In the genomic region with DNA sequence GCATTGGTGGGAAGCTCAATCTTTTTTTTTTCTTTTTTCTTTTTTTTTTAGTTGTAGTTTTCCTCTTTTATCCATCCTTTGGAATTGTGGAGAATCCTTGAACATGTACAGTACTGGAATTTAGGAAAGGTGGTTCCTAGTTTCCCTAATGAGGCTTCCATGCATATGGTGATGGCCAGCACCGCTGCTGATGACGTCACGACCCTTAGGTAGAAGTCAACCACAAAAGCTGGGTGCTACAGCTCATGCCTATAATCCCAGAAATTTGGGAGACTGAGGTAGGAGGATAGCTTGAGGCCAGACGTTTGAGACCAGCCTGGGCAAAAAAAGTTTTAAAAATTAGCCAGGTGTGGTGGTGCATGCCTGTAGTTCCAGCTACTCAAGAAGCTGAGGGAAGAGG, we compare ENCODE assay signal across 31 cellular contexts.
"Had no signal": no experiment of that assay in that cellular context is flagged by ENCODE, and none has a peak within 500 bp of the region (broad histone marks: within the 10 kb centered on the region; RNA-seq: fewer than 3 reads in every experiment).

No MANE protein-coding gene starts in this region.

- FAIRE-seq: urothelium cell line had no signal

- ATAC-seq: natural killer cell; psoas muscle; right cardiac atrium; sciatic nerve; stimulated activated memory B cell treated with anti-CD40 and anti-IgM and Interleukin-4, amounts not matched to agents 10 μg/mL and 1 μg/mL and 100 μg/mL, for 72 hours; stimulated activated naive CD8-positive, alpha-beta T cell treated with anti-CD3 and anti-CD28 coated beads, Interleukin-15, amount 100 ng/mL, for 72 hours; stimulated activated naive CD8-positive, alpha-beta T cell treated with anti-CD3 and anti-CD28 coated beads, Interleukin-15, Interleukin-2, amounts not matched to agents 100 U/mL and 50 U/mL, for 24 hours had no signal

- H3K27ac ChIP-seq: neural progenitor cell, ovary, parathyroid adenoma, psoas muscle, skin epidermis, spleen, suprapubic skin, testis, tibial artery, transverse colon, upper lobe of left lung, vagina had no signal

- H3K4me3 Mint-ChIP-seq: natural killer cell; nephron; neural progenitor cell; stimulated activated memory B cell treated with anti-CD40 and anti-IgM and Interleukin-4, amounts not matched to agents 10 μg/mL and 1 μg/mL and 100 μg/mL, for 72 hours; stimulated activated naive CD8-positive, alpha-beta T cell treated with anti-CD3 and anti-CD28 coated beads, Interleukin-15, amount 100 ng/mL, for 72 hours had no signal

- H3K27me3 Mint-ChIP-seq: progenitor cell of endocrine pancreas had no signal

- H3K4me2 ChIP-seq: neural progenitor cell, smooth muscle cell had no signal

- H3K36me3 ChIP-seq: neural progenitor cell, ovary, spleen, suprapubic skin, tibial artery, transverse colon, upper lobe of left lung, vagina had no signal

- H3K4me1 Mint-ChIP-seq: natural killer cell; nephron; neural progenitor cell; stimulated activated memory B cell treated with anti-CD40 and anti-IgM and Interleukin-4, amounts not matched to agents 10 μg/mL and 1 μg/mL and 100 μg/mL, for 72 hours; stimulated activated naive CD8-positive, alpha-beta T cell treated with anti-CD3 and anti-CD28 coated beads, Interleukin-15, amount 100 ng/mL, for 72 hours had no signal

- DNase-seq: natural killer cell; occipital lobe; ovary; posterior cingulate gyrus; psoas muscle; right cardiac atrium; spleen; stimulated activated CD4-positive, alpha-beta T cell treated with anti-CD3 and anti-CD28 coated beads, Interleukin-12 subunit alpha, Interleukin-12 subunit beta, amount 100 ng/mL, for 4 hours; stimulated activated CD4-positive, alpha-beta T cell treated with anti-CD3 and anti-CD28 coated beads, Interleukin-1b, Interleukin-23, amount 100 ng/mL, for 48 hours; stimulated activated CD4-positive, alpha-beta T cell treated with anti-CD3 and anti-CD28 coated beads, Interleukin-4, amount 100 ng/mL, for 1 hour; stimulated activated CD4-positive, alpha-beta T cell treated with anti-CD3 and anti-CD28 coated beads, Interleukin-4, amount 100 ng/mL, for 4 hours; stimulated activated CD8-positive, alpha-beta memory T cell treated with anti-CD3 and anti-CD28 coated beads, Interleukin-4, amount 100 ng/mL, for 48 hours; stimulated activated naive CD4-positive, alpha-beta T cell; stimulated activated naive CD8-positive, alpha-beta T cell treated with anti-CD3 and anti-CD28 coated beads, Interleukin-15, amount 100 ng/mL, for 72 hours; stimulated activated naive CD8-positive, alpha-beta T cell treated with anti-CD3 and anti-CD28 coated beads, Interleukin-15, Interleukin-2, amounts not matched to agents 100 U/mL and 50 U/mL, for 24 hours; substantia nigra; testis; tibial artery; transverse colon; upper lobe of left lung had no signal

- H3K4me3 ChIP-seq: neural progenitor cell, ovary, psoas muscle, skin epidermis, smooth muscle cell, spleen, suprapubic skin, testis, tibial artery, transverse colon, upper lobe of left lung, vagina had no signal

- H3K79me2 ChIP-seq: parathyroid adenoma had no signal

- H3K9me3 ChIP-seq: ovary, psoas muscle, spleen, suprapubic skin, testis, tibial artery, transverse colon, upper lobe of left lung, vagina had no signal

- H3K4me1 ChIP-seq: neural progenitor cell, parathyroid adenoma, psoas muscle, spleen, suprapubic skin, testis, tibial artery, transverse colon, upper lobe of left lung, vagina had no signal

- H3K27ac Mint-ChIP-seq: natural killer cell; nephron; progenitor cell of endocrine pancreas; stimulated activated memory B cell treated with anti-CD40 and anti-IgM and Interleukin-4, amounts not matched to agents 10 μg/mL and 1 μg/mL and 100 μg/mL, for 72 hours had no signal

- H3K9me3 Mint-ChIP-seq: natural killer cell; stimulated activated memory B cell treated with anti-CD40 and anti-IgM and Interleukin-4, amounts not matched to agents 10 μg/mL and 1 μg/mL and 100 μg/mL, for 72 hours; stimulated activated naive CD8-positive, alpha-beta T cell treated with anti-CD3 and anti-CD28 coated beads, Interleukin-15, amount 100 ng/mL, for 72 hours had no signal

- H2AFZ ChIP-seq: neural progenitor cell, parathyroid adenoma had no signal

- H3K9ac ChIP-seq: neural progenitor cell, parathyroid adenoma had no signal

- H3K36me3 Mint-ChIP-seq: natural killer cell; neural progenitor cell; stimulated activated memory B cell treated with anti-CD40 and anti-IgM and Interleukin-4, amounts not matched to agents 10 μg/mL and 1 μg/mL and 100 μg/mL, for 72 hours had no signal

- H3K27me3 ChIP-seq: neural progenitor cell, ovary, spleen, suprapubic skin, testis, tibial artery, transverse colon, upper lobe of left lung, vagina had no signal
